ENCODE assay signal across 8 cellular contexts in genomic region chr6:26556263-26557070, GRCh38. TPM values are rescaled to one million over a fixed set of nuclear protein-coding genes. Genes with fewer than 3 reads are reported as not detected.
DNase-seq lines count a peak whose midpoint lies in the region; ATAC-seq and TF ChIP-seq lines count a peak whose summit lies in the region.

No MANE protein-coding gene starts in this region.

- TF ChIP-seq CTCF in DND-41 (IDR thresholded peaks at IDR 0.05; ENCODE audit: borderline replicate concordance, extremely low read depth, low read length, poor library complexity, severe bottlenecking): no peak
- TF ChIP-seq CTCF in KMS-11 (conservative IDR thresholded peaks at IDR 0.05; ENCODE audit: low read depth, low read length): no peak
- TF ChIP-seq CTCF in epithelial cell of esophagus (IDR thresholded peaks at IDR 0.05; ENCODE audit: insufficient read depth, low read depth, low read length, missing control alignments): no peak
- TF ChIP-seq CTCF in ovary (IDR thresholded peaks at IDR 0.05): no peak
- no peak for TF ChIP-seq CTCF in prostate gland (IDR thresholded peaks at IDR 0.05)

- TF ChIP-seq POLR2A in ovary (IDR thresholded peaks at IDR 0.05): no peak
- no peak for TF ChIP-seq POLR2A in prostate gland (IDR thresholded peaks at IDR 0.05)

- no peak overlapping the region for H3K9ac ChIP-seq in DND-41 (ENCODE audit: low read depth, low read length)
- H3K9ac ChIP-seq in KMS-11: no peak overlapping the region; the same call in 1 of the 2 replicates

- H3K36me3 ChIP-seq in DND-41 (ENCODE audit: insufficient read depth, low read length): no peaks in the 10 kb centered on the region
- H3K36me3 ChIP-seq in KMS-11 (ENCODE audit: insufficient read depth): no peaks in the 10 kb centered on the region
- no peaks in the 10 kb centered on the region for H3K36me3 ChIP-seq in ovary
- no peaks in the 10 kb centered on the region for H3K36me3 ChIP-seq in prostate gland

- H3K79me2 ChIP-seq in DND-41 (ENCODE audit: insufficient read depth, low read length) (no peaks in the 10 kb centered on the region), KMS-11 (ENCODE audit: insufficient read depth, low read depth) (no peaks in the 10 kb centered on the region)

- H3K4me1 ChIP-seq in DND-41 (ENCODE audit: insufficient read depth, low read length) (peaks cover 35% of the 10 kb centered on the region), KMS-11 (ENCODE audit: low read depth, poor library complexity, severe bottlenecking) (peaks cover 25% of the 10 kb centered on the region), ovary (ENCODE audit: insufficient read depth) (peaks cover 3% of the 10 kb centered on the region), prostate gland (replicated peaks) (no peaks in the 10 kb centered on the region)

- ATAC-seq in DND-41 (ENCODE audit: insufficient read depth, low read depth) (no peak), HG02610 (IDR thresholded peaks at IDR 0.05; ENCODE audit: unreplicated experiment) (no peak)

- WGBS in ovary, 3 donors: 22 to 27% (median 25%) methylated on average over 16 of the region's 16 CpGs
- 43% methylated on average over 16 of the region's 16 CpGs for WGBS in prostate gland

- DNase-seq in DND-41 (peak; percentile 39), SW 1271 (lab: John Stamatoyannopoulos, UW) (peak; percentile 91 to 98), epithelial cell of esophagus (ENCODE audit: low read depth) (peak; percentile 79), ovary (peak; percentile 51 to 79 (median 75)), prostate gland (ENCODE audit: low spot score) (no peak), posterior vena cava (ENCODE audit: low spot score) (no peak)

- H2AFZ ChIP-seq in DND-41 (ENCODE audit: low read depth, low read length) (no peak overlapping the region), KMS-11 (ENCODE audit: low read depth) (no peak overlapping the region)

- no peaks in the 10 kb centered on the region for H3K9me3 ChIP-seq in DND-41 (ENCODE audit: insufficient read depth, low read length, severe bottlenecking)
- no peaks in the 10 kb centered on the region for H3K9me3 ChIP-seq in ovary
- H3K9me3 ChIP-seq in prostate gland: no peaks in the 10 kb centered on the region

- H4K20me1 ChIP-seq in DND-41 (ENCODE audit: insufficient read depth, low read length) (no peaks in the 10 kb centered on the region), KMS-11 (ENCODE audit: insufficient read depth) (no peaks in the 10 kb centered on the region)

- intact Hi-C loops in ovary (cut with DNase I) (loop anchor here in 1 of 4 donors (10.0 kb wide), 1 partner anchor 918 kb away; the partner anchor contains the start of gene ZNF184), prostate gland (cut with DNase I) (loop anchor here (10.0 kb wide), 1 partner anchor 918 kb away; the partner anchor contains the start of gene ZNF184), posterior vena cava (cut with DNase I) (no loop called here)

- H3K4me3 ChIP-seq in DND-41 (ENCODE audit: low read depth in 1 of 2, low read length in 2 of 2): no peak overlapping the region
- peak overlapping the region; percentile 13 for H3K4me3 ChIP-seq in KMS-11 (IDR thresholded peaks at IDR 0.05; ENCODE audit: insufficient read depth, low read depth, low read length)
- H3K4me3 ChIP-seq in epithelial cell of esophagus (ENCODE audit: low read length): no peak overlapping the region
- no peak overlapping the region for H3K4me3 ChIP-seq in ovary
- H3K4me3 ChIP-seq in prostate gland: no peak overlapping the region

- H3K4me2 ChIP-seq in DND-41 (ENCODE audit: insufficient read depth, low read length): no peak overlapping the region; the same call in 1 of the 2 replicates
- peak overlapping the region; percentile 65 for H3K4me2 ChIP-seq in KMS-11

- no peaks in the 10 kb centered on the region for H3K27me3 ChIP-seq in DND-41 (ENCODE audit: insufficient read depth, low read length, poor library complexity)
- H3K27me3 ChIP-seq in KMS-11 (ENCODE audit: insufficient read depth, low read depth): no peaks in the 10 kb centered on the region
- no peaks in the 10 kb centered on the region for H3K27me3 ChIP-seq in ovary
- no peaks in the 10 kb centered on the region for H3K27me3 ChIP-seq in prostate gland (replicated peaks; ENCODE audit: insufficient read depth)

- H3K27ac ChIP-seq in DND-41 (ENCODE audit: low read length): no peak overlapping the region
- peak overlapping the region; percentile 85; the same call in 1 of the 2 replicates for H3K27ac ChIP-seq in KMS-11
- peak overlapping the region in 1 of 2 donors; percentile 1 for H3K27ac ChIP-seq in ovary
- H3K27ac ChIP-seq in prostate gland: no peak overlapping the region

- TF ChIP-seq EP300 in ovary (IDR thresholded peaks at IDR 0.05): no peak

RNA-seq across cellular contexts. Expression of gene HMGN4, which starts 18.3 kb away (rescaled TPM):
- total RNA-seq in ovary: 10 to 100 TPM; 48.6 to 78.9 (median 58.4) TPM
- 10 to 100 TPM; 53.5 to 69.7 TPM for polyA plus RNA-seq in ovary
- total RNA-seq in prostate gland: 10 to 100 TPM; 53.5 to 83.0 TPM
- 10 to 100 TPM; 54.2 to 62.0 TPM for total RNA-seq in posterior vena cava

RNA-seq across cellular contexts. Expression of gene ABT1, which starts 40.3 kb away (rescaled TPM):
- 10 to 100 TPM; 10.9 to 17.5 (median 15.5) TPM for total RNA-seq in ovary
- polyA plus RNA-seq in ovary: 10 to 100 TPM in 1 of 2 donors, 1 to 10 TPM in 1; 8.5 to 18.2 TPM
- 10 to 100 TPM; 15.7 to 19.7 TPM for total RNA-seq in prostate gland
- 10 to 100 TPM; 10.3 to 11.5 TPM for total RNA-seq in posterior vena cava

RNA-seq across cellular contexts. Expression of gene BTN1A1, which starts 56.4 kb away (rescaled TPM):
- total RNA-seq in ovary (not detected), prostate gland (under 1 TPM in 1 of 2 donors, not detected in 1; 0.23 TPM), posterior vena cava (not detected)
- under 1 TPM; 0.02 to 0.05 TPM for polyA plus RNA-seq in ovary

Comparison
In these comparisons a context has a peak if more than half of its experiments do, and no peak if none do; other contexts are left out.
1. DNase-seq: peak in DND-41 (single experiment), SW 1271 (2 of 2), epithelial cell of esophagus (single experiment) and ovary (5 of 5); none in prostate gland (single experiment) and posterior vena cava (single experiment).